18 cellular contexts compared by ENCODE assay signal in genomic region chr11:11592146-11592684, GRCh38. TPM values are rescaled to one million over a fixed set of nuclear protein-coding genes. Genes with fewer than 3 reads are reported as not detected.
DNase-seq lines count a peak whose midpoint lies in the region; ATAC-seq and TF ChIP-seq lines count a peak whose summit lies in the region.
"Had no signal": no experiment of that assay in that cellular context is flagged by ENCODE, and none has a peak within 500 bp of the region (broad histone marks: within the 10 kb centered on the region; RNA-seq: fewer than 3 reads in every experiment).

No MANE protein-coding gene starts in this region.

- DNase-seq in dermis blood vessel endothelial cell (peak; percentile 66), endothelial cell (ENCODE audit: low spot score) (no peak), right lobe of liver (no peak), osteocyte (ENCODE audit: extremely low spot score, unreplicated experiment) (peak; percentile 10), NCI-H1092 (lab: John Stamatoyannopoulos, UW) (no peak), COLO829 (ENCODE audit: low spot score) (no peak)
- DNase-seq in activated naive CD4-positive, alpha-beta T cell treated with anti-CD3 and anti-CD28 coated beads, Interleukin-2, amount 50 U/mL, for 72 hours (ENCODE audit: low spot score in 2 of 2): no peak
- DNase-seq: BE2C; CD4-positive, alpha-beta memory T cell; COR-L47; DMS153; DMS79 treated with DMSO at 0.1 percent for 48 hours; EL; GOT3; H9 had no signal

- H3K9me3 Mint-ChIP-seq in endothelial cell (ENCODE audit: unreplicated experiment): no peaks in the 10 kb centered on the region
- H3K9me3 Mint-ChIP-seq in osteocyte (ENCODE audit: unreplicated experiment): no peaks in the 10 kb centered on the region
- no peaks in the 10 kb centered on the region for H3K9me3 Mint-ChIP-seq in activated naive CD4-positive, alpha-beta T cell treated with anti-CD3 and anti-CD28 coated beads, Interleukin-2, amount 50 U/mL, for 72 hours
- H3K9me3 Mint-ChIP-seq: CD4-positive, alpha-beta memory T cell; H9 had no signal

- H3K4me3 Mint-ChIP-seq in endothelial cell (ENCODE audit: unreplicated experiment) (no peak overlapping the region), osteocyte (ENCODE audit: unreplicated experiment) (no peak overlapping the region)
- H3K4me3 Mint-ChIP-seq: CD4-positive, alpha-beta memory T cell; H9 had no signal

- no peaks in the 10 kb centered on the region for H3K4me1 ChIP-seq in right lobe of liver
- H3K4me1 ChIP-seq: BE2C had no signal

- no peak for TF ChIP-seq CTCF in endothelial cell (IDR thresholded peaks at IDR 0.05; ENCODE audit: unreplicated experiment)
- TF ChIP-seq CTCF in right lobe of liver (IDR thresholded peaks at IDR 0.05): no peak
- no peak for TF ChIP-seq CTCF in osteocyte (IDR thresholded peaks at IDR 0.05)

- H3K27ac ChIP-seq in right lobe of liver: no peak overlapping the region
- H3K27ac ChIP-seq: A549, C4-2B had no signal

- H3K27me3 Mint-ChIP-seq in endothelial cell (ENCODE audit: unreplicated experiment) (peaks cover 2% of the 10 kb centered on the region), osteocyte (ENCODE audit: unreplicated experiment) (no peaks in the 10 kb centered on the region)
- H3K27me3 Mint-ChIP-seq: CD4-positive, alpha-beta memory T cell had no signal

- H3K27ac Mint-ChIP-seq in endothelial cell (ENCODE audit: unreplicated experiment) (peak overlapping the region; percentile 88), osteocyte (ENCODE audit: unreplicated experiment) (no peak overlapping the region)
- no peak overlapping the region for H3K27ac Mint-ChIP-seq in activated naive CD4-positive, alpha-beta T cell treated with anti-CD3 and anti-CD28 coated beads, Interleukin-2, amount 50 U/mL, for 72 hours
- H3K27ac Mint-ChIP-seq: CD4-positive, alpha-beta memory T cell; H9 had no signal

- H3K9me3 ChIP-seq in right lobe of liver: no peaks in the 10 kb centered on the region
- H3K9me3 ChIP-seq: A549, BE2C had no signal

- TF ChIP-seq POLR2A in right lobe of liver (IDR thresholded peaks at IDR 0.05): no peak

- peaks cover 11% of the 10 kb centered on the region for H3K36me3 Mint-ChIP-seq in endothelial cell (ENCODE audit: low read depth, unreplicated experiment)
- H3K36me3 Mint-ChIP-seq in osteocyte (ENCODE audit: unreplicated experiment): peaks cover 9% of the 10 kb centered on the region
- H3K36me3 Mint-ChIP-seq in activated naive CD4-positive, alpha-beta T cell treated with anti-CD3 and anti-CD28 coated beads, Interleukin-2, amount 50 U/mL, for 72 hours: no peaks in the 10 kb centered on the region
- H3K36me3 Mint-ChIP-seq: CD4-positive, alpha-beta memory T cell had no signal

- H3K4me1 Mint-ChIP-seq in endothelial cell (ENCODE audit: unreplicated experiment) (peaks cover 64% of the 10 kb centered on the region), osteocyte (ENCODE audit: unreplicated experiment) (peaks cover 13% of the 10 kb centered on the region)
- H3K4me1 Mint-ChIP-seq: CD4-positive, alpha-beta memory T cell had no signal

- H3K4me3 ChIP-seq in right lobe of liver: no peak overlapping the region
- H3K4me3 ChIP-seq: A549 had no signal

- intact Hi-C loops in right lobe of liver (cut with DNase I): no loop called here

- ATAC-seq in right lobe of liver: peak; percentile 23 to 57 (median 40)
- no peak for ATAC-seq in HG03571 (IDR thresholded peaks at IDR 0.05; ENCODE audit: unreplicated experiment)
- no peak for ATAC-seq in activated naive CD4-positive, alpha-beta T cell treated with anti-CD3 and anti-CD28 coated beads, Interleukin-2, amount 50 U/mL, for 72 hours
- ATAC-seq: A549 had no signal

- no peaks in the 10 kb centered on the region for H3K36me3 ChIP-seq in right lobe of liver
- H3K36me3 ChIP-seq: BE2C had no signal

- 70% methylated on average over 8 of the region's 8 CpGs for WGBS in right lobe of liver (ENCODE audit: insufficient coverage, low coverage, low lambda C conversion rate, missing lambda C conversion rate)

- H3K27me3 ChIP-seq in right lobe of liver: no peaks in the 10 kb centered on the region
- H3K27me3 ChIP-seq: BE2C had no signal

RNA-seq across cellular contexts. Expression of gene GALNT18, which starts 29.6 kb away (rescaled TPM):
- total RNA-seq in dermis blood vessel endothelial cell (158 and 213 TPM in 2 replicates), endothelial cell (ENCODE audit: unreplicated experiment) (87.6 TPM), right lobe of liver (10 to 100 TPM in 3 of 6 experiments, 1 to 10 TPM in 3; 3.7 to 11.4 (median 7.8) TPM), osteocyte (39.8 and 42.5 TPM in 2 replicates)
- total RNA-seq in activated naive CD4-positive, alpha-beta T cell treated with anti-CD3 and anti-CD28 coated beads, Interleukin-2, amount 50 U/mL, for 72 hours: 10 to 100 TPM in 1 of 2 donors, 1 to 10 TPM in 1; 2.0 to 19.2 TPM
- total RNA-seq: CD4-positive, alpha-beta memory T cell had no signal

Comparison
In these comparisons a context has a peak if more than half of its experiments do, and no peak if none do; other contexts are left out.
1. DNase-seq: peak in dermis blood vessel endothelial cell (single experiment) and osteocyte (single experiment); none in endothelial cell (single experiment), right lobe of liver (0 of 3), NCI-H1092 (single experiment), COLO829 (single experiment) and activated naive CD4-positive, alpha-beta T cell treated with anti-CD3 and anti-CD28 coated beads, Interleukin-2, amount 50 U/mL, for 72 hours (0 of 2).
2. ATAC-seq: peak in right lobe of liver (4 of 4); none in HG03571 (single experiment) and activated naive CD4-positive, alpha-beta T cell treated with anti-CD3 and anti-CD28 coated beads, Interleukin-2, amount 50 U/mL, for 72 hours (0 of 2).